ENCODE assay signal across 15 cellular contexts in the genomic region with DNA sequence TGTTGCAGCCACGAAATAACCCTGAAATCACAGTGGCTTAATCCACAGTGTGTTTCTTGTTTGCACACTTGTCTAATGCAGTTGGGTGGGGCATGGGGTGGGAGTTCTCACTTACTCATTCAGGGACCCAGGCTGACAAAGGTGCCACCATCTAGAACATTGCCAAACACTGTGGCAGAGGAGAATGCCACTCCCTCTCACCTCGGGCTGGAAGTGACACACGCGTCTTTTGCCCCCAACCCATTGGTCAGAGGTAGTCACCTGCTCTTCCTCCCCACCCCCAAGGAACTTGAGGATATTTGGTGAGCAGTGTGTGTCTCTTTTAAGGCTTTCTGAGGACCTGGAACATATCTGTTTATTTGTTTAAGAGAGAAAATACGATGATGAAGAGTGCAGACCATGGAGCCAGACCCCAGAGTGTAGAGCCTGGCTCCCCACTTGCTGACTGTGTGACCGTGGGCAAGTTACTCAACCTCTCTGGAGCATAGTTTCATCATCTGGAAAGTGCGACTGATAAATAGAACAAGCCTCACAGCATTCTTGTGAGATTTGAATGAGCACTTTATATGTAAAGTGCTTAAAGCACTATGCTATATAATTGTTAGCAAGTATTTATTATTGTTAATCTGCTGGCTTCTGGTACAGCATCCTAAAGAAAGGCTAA. TPM values are rescaled to one million over a fixed set of nuclear protein-coding genes. Genes with fewer than 3 reads are reported as not detected.
A peak's percentile ranks its signal among the peaks of the same experiment; 100 is the strongest.
DNase-seq lines count a peak whose midpoint lies in the region; ATAC-seq and TF ChIP-seq lines count a peak whose summit lies in the region.
"Had no signal": no experiment of that assay in that cellular context is flagged by ENCODE, and none has a peak within 500 bp of the region (broad histone marks: within the 10 kb centered on the region; RNA-seq: fewer than 3 reads in every experiment).

No MANE protein-coding gene starts in this region.

- H3K9me3 Mint-ChIP-seq in activated CD8-positive, alpha-beta memory T cell treated with anti-CD3 and anti-CD28 coated beads, Interleukin-2, amount 10 ng/mL, durations not matched to agents 7 days and 5 days (ENCODE audit: low read depth) = no peaks in the 10 kb centered on the region
- H3K9me3 Mint-ChIP-seq in activated CD8-positive, alpha-beta T cell treated with anti-CD3 and anti-CD28 coated beads for 36 hours = no peaks in the 10 kb centered on the region
- H3K9me3 Mint-ChIP-seq in stimulated activated effector memory CD8-positive, alpha-beta T cell treated with anti-CD3 and anti-CD28 coated beads, Interleukin-12 subunit alpha, Interleukin-12 subunit beta, amount 100 ng/mL, for 72 hours = no peaks in the 10 kb centered on the region
- H3K9me3 Mint-ChIP-seq: activated naive CD8-positive, alpha-beta T cell treated with anti-CD3 and anti-CD28 coated beads, Interleukin-2, amount 10 ng/mL, durations not matched to agents 7 days and 5 days had no signal

- H3K4me3 Mint-ChIP-seq in activated CD8-positive, alpha-beta memory T cell treated with anti-CD3 and anti-CD28 coated beads, Interleukin-2, amount 10 ng/mL, durations not matched to agents 7 days and 5 days = no peak overlapping the region
- no peak overlapping the region for H3K4me3 Mint-ChIP-seq in activated CD8-positive, alpha-beta T cell treated with anti-CD3 and anti-CD28 coated beads for 36 hours
- H3K4me3 Mint-ChIP-seq in stimulated activated effector memory CD8-positive, alpha-beta T cell treated with anti-CD3 and anti-CD28 coated beads, Interleukin-12 subunit alpha, Interleukin-12 subunit beta, amount 100 ng/mL, for 72 hours = peak overlapping the region; percentile 51

- H3K4me1 Mint-ChIP-seq in activated CD8-positive, alpha-beta memory T cell treated with anti-CD3 and anti-CD28 coated beads, Interleukin-2, amount 10 ng/mL, durations not matched to agents 7 days and 5 days = peaks cover 75% of the 10 kb centered on the region
- H3K4me1 Mint-ChIP-seq in activated CD8-positive, alpha-beta T cell treated with anti-CD3 and anti-CD28 coated beads for 36 hours (ENCODE audit: low read depth) = peaks cover 75% of the 10 kb centered on the region
- H3K4me1 Mint-ChIP-seq in stimulated activated effector memory CD8-positive, alpha-beta T cell treated with anti-CD3 and anti-CD28 coated beads, Interleukin-12 subunit alpha, Interleukin-12 subunit beta, amount 100 ng/mL, for 72 hours = peaks cover 74% of the 10 kb centered on the region

- CTCF ChIA-PET in activated CD8-positive, alpha-beta memory T cell treated with anti-CD3 and anti-CD28 coated beads, Interleukin-2, amount 10 ng/mL, durations not matched to agents 7 days and 5 days (lab: Charles Lee) = interaction anchor here (1.1 kb wide), 1 partner anchor 10 kb away, joined by 3 read pairs; no protein-coding TSS in a partner anchor
- CTCF ChIA-PET in activated CD8-positive, alpha-beta T cell treated with anti-CD3 and anti-CD28 coated beads for 36 hours (lab: Charles Lee) = no interaction called here

- POLR2A ChIA-PET in activated CD8-positive, alpha-beta T cell treated with anti-CD3 and anti-CD28 coated beads for 36 hours (lab: Charles Lee) = no interaction called here

- peak; percentile 82 for DNase-seq in activated CD8-positive, alpha-beta memory T cell treated with anti-CD3 and anti-CD28 coated beads, Interleukin-2, amount 10 ng/mL, durations not matched to agents 7 days and 5 days
- DNase-seq in activated CD8-positive, alpha-beta memory T cell treated with anti-CD3 and anti-CD28 coated beads for 24 hours = no peak
- DNase-seq in activated CD8-positive, alpha-beta T cell treated with anti-CD3 and anti-CD28 coated beads for 36 hours = peak; percentile 79
- DNase-seq in effector CD4-positive, alpha-beta T cell = peak; percentile 30
- peak in 1 of 2 donors; percentile 83 for DNase-seq in stimulated activated effector memory CD8-positive, alpha-beta T cell treated with anti-CD3 and anti-CD28 coated beads, Interleukin-12 subunit alpha, Interleukin-12 subunit beta, amount 100 ng/mL, for 72 hours (ENCODE audit: low spot score in 2 of 2)
- no peak for DNase-seq in NCI-H526 (lab: John Stamatoyannopoulos, UW)
- no peak for DNase-seq in GM03348 (ENCODE audit: low spot score)
- no peak for DNase-seq in left lobe of liver (ENCODE audit: low spot score)
- DNase-seq: activated naive CD8-positive, alpha-beta T cell treated with anti-CD3 and anti-CD28 coated beads, Interleukin-2, amount 10 ng/mL, durations not matched to agents 7 days and 5 days; DMS 273 treated with DMSO at 0.1 percent for 48 hours; lower lobe of right lung; NCI-H1694; upper lobe of left lung had no signal

- TF ChIP-seq CTCF in activated CD8-positive, alpha-beta T cell treated with anti-CD3 and anti-CD28 coated beads for 36 hours (IDR thresholded peaks at IDR 0.05) = no peak

- no peaks in the 10 kb centered on the region for H3K27me3 Mint-ChIP-seq in activated CD8-positive, alpha-beta memory T cell treated with anti-CD3 and anti-CD28 coated beads, Interleukin-2, amount 10 ng/mL, durations not matched to agents 7 days and 5 days
- H3K27me3 Mint-ChIP-seq in activated CD8-positive, alpha-beta T cell treated with anti-CD3 and anti-CD28 coated beads for 36 hours = no peaks in the 10 kb centered on the region
- H3K27me3 Mint-ChIP-seq: activated naive CD8-positive, alpha-beta T cell treated with anti-CD3 and anti-CD28 coated beads, Interleukin-2, amount 10 ng/mL, durations not matched to agents 7 days and 5 days had no signal

- H3K36me3 Mint-ChIP-seq in activated CD8-positive, alpha-beta memory T cell treated with anti-CD3 and anti-CD28 coated beads, Interleukin-2, amount 10 ng/mL, durations not matched to agents 7 days and 5 days = peaks cover 46% of the 10 kb centered on the region
- peaks cover 50% of the 10 kb centered on the region for H3K36me3 Mint-ChIP-seq in activated CD8-positive, alpha-beta T cell treated with anti-CD3 and anti-CD28 coated beads for 36 hours (ENCODE audit: low read depth)
- H3K36me3 Mint-ChIP-seq in stimulated activated effector memory CD8-positive, alpha-beta T cell treated with anti-CD3 and anti-CD28 coated beads, Interleukin-12 subunit alpha, Interleukin-12 subunit beta, amount 100 ng/mL, for 72 hours = peaks cover 68% of the 10 kb centered on the region

- peak; percentile 75 for ATAC-seq in activated CD8-positive, alpha-beta memory T cell treated with anti-CD3 and anti-CD28 coated beads, Interleukin-2, amount 10 ng/mL, durations not matched to agents 7 days and 5 days
- peak; percentile 75 for ATAC-seq in activated CD8-positive, alpha-beta T cell treated with anti-CD3 and anti-CD28 coated beads for 36 hours
- ATAC-seq in stimulated activated effector memory CD8-positive, alpha-beta T cell treated with anti-CD3 and anti-CD28 coated beads, Interleukin-12 subunit alpha, Interleukin-12 subunit beta, amount 100 ng/mL, for 72 hours = peak; percentile 87
- no peak for ATAC-seq in left lobe of liver
- ATAC-seq: lower lobe of right lung, Right ventricle myocardium inferior had no signal

- intact Hi-C loops in activated CD8-positive, alpha-beta T cell treated with anti-CD3 and anti-CD28 coated beads for 36 hours (cut with micrococcal nuclease) = loop anchor here (5.0 to 10.0 kb wide), 2 partner anchors 32 to 215 kb away; a partner anchor contains a TSS

- peak overlapping the region; percentile 80 for H3K27ac Mint-ChIP-seq in activated CD8-positive, alpha-beta memory T cell treated with anti-CD3 and anti-CD28 coated beads, Interleukin-2, amount 10 ng/mL, durations not matched to agents 7 days and 5 days
- H3K27ac Mint-ChIP-seq in activated CD8-positive, alpha-beta T cell treated with anti-CD3 and anti-CD28 coated beads for 36 hours = peak overlapping the region; percentile 85
- H3K27ac Mint-ChIP-seq in stimulated activated effector memory CD8-positive, alpha-beta T cell treated with anti-CD3 and anti-CD28 coated beads, Interleukin-12 subunit alpha, Interleukin-12 subunit beta, amount 100 ng/mL, for 72 hours = peak overlapping the region; percentile 90
- H3K27ac Mint-ChIP-seq: activated naive CD8-positive, alpha-beta T cell treated with anti-CD3 and anti-CD28 coated beads, Interleukin-2, amount 10 ng/mL, durations not matched to agents 7 days and 5 days had no signal

RNA-seq across cellular contexts. Expression of a gene that starts 17.4 kb away (rescaled TPM):
- 10 to 100 TPM; 15.3 to 19.5 TPM for total RNA-seq in activated CD8-positive, alpha-beta memory T cell treated with anti-CD3 and anti-CD28 coated beads, Interleukin-2, amount 10 ng/mL, durations not matched to agents 7 days and 5 days
- total RNA-seq in activated CD8-positive, alpha-beta T cell treated with anti-CD3 and anti-CD28 coated beads for 36 hours = 10 to 100 TPM in 1 of 2 experiments, 1 to 10 TPM in 1; 8.6 to 10.0 TPM
- total RNA-seq in left lobe of liver = 0.70 TPM
- total RNA-seq: fibroblast of lung had no signal

RNA-seq across cellular contexts. Expression of a gene that starts 31.6 kb away (rescaled TPM):
- total RNA-seq in activated CD8-positive, alpha-beta memory T cell treated with anti-CD3 and anti-CD28 coated beads, Interleukin-2, amount 10 ng/mL, durations not matched to agents 7 days and 5 days = 10 to 100 TPM; 11.1 to 13.1 TPM
- 10 to 100 TPM; 11.4 to 11.6 TPM for total RNA-seq in activated CD8-positive, alpha-beta T cell treated with anti-CD3 and anti-CD28 coated beads for 36 hours
- total RNA-seq in left lobe of liver = 0.15 TPM
- total RNA-seq: fibroblast of lung, Right ventricle myocardium inferior had no signal

Comparison
In these comparisons a context has a peak if more than half of its experiments do, and no peak if none do; other contexts are left out.
1. DNase-seq: peak in activated CD8-positive, alpha-beta memory T cell treated with anti-CD3 and anti-CD28 coated beads, Interleukin-2, amount 10 ng/mL, durations not matched to agents 7 days and 5 days (single experiment), activated CD8-positive, alpha-beta T cell treated with anti-CD3 and anti-CD28 coated beads for 36 hours (single experiment) and effector CD4-positive, alpha-beta T cell (single experiment); none in activated CD8-positive, alpha-beta memory T cell treated with anti-CD3 and anti-CD28 coated beads for 24 hours (single experiment), NCI-H526 (0 of 2), GM03348 (single experiment) and left lobe of liver (single experiment).
2. RNA of a gene that starts 31.6 kb away (total RNA-seq): 11.1 to 13.1 TPM in activated CD8-positive, alpha-beta memory T cell treated with anti-CD3 and anti-CD28 coated beads, Interleukin-2, amount 10 ng/mL, durations not matched to agents 7 days and 5 days and 11.4 to 11.6 TPM in activated CD8-positive, alpha-beta T cell treated with anti-CD3 and anti-CD28 coated beads for 36 hours; 0.15 TPM in left lobe of liver (single experiment); every median in the first group is over 10 times any median in the second.
3. Peak in every context shown above with its lines, with median percentiles within 50 percentile points of each other: H3K27ac Mint-ChIP-seq.